Comparison of ENCODE assay signal across 19 cellular contexts in genomic region chr6:79894939-79895338, GRCh38. TPM values are rescaled to one million over a fixed set of nuclear protein-coding genes. Genes with fewer than 3 reads are reported as not detected.
DNase-seq lines count a peak whose midpoint lies in the region; ATAC-seq and TF ChIP-seq lines count a peak whose summit lies in the region.
"Had no signal": no experiment of that assay in that cellular context is flagged by ENCODE, and none has a peak within 500 bp of the region (broad histone marks: within the 10 kb centered on the region; RNA-seq: fewer than 3 reads in every experiment).

No MANE protein-coding gene starts in this region.

- H3F3A ChIP-seq in PC-3 (ENCODE audit: low read length, unreplicated experiment) = no peaks in the 10 kb centered on the region

- peak overlapping the region; percentile 71 for H3K27ac ChIP-seq in PC-3 (ENCODE audit: low read length)
- no peak overlapping the region for H3K27ac ChIP-seq in suprapubic skin
- H3K27ac ChIP-seq in upper lobe of right lung = no peak overlapping the region
- H3K27ac ChIP-seq: left lung, Peyer's patch, SJSA1 had no signal

- no peaks in the 10 kb centered on the region for H4K20me1 ChIP-seq in PC-3 (ENCODE audit: low read length)

- no peaks in the 10 kb centered on the region for H3K36me3 ChIP-seq in PC-3 (ENCODE audit: low read depth, low read length)
- no peaks in the 10 kb centered on the region for H3K36me3 ChIP-seq in suprapubic skin
- H3K36me3 ChIP-seq in upper lobe of right lung = no peaks in the 10 kb centered on the region
- H3K36me3 ChIP-seq: left lung, Peyer's patch, SJSA1 had no signal

- intact Hi-C loops in PC-3 (cut with micrococcal nuclease) = loop anchor here (2.0 kb wide), 1 partner anchor 52 kb away; the partner anchor contains the start of gene ELOVL4
- intact Hi-C loops in upper lobe of right lung (cut with DNase I) = no loop called here

- no peak overlapping the region for H3K9ac ChIP-seq in PC-3 (ENCODE audit: low read length)

- POLR2A ChIA-PET in PC-3 (lab: Charles Lee; ENCODE audit: unreplicated experiment) = no interaction called here

- no peak overlapping the region for H2AFZ ChIP-seq in PC-3 (ENCODE audit: low read length)

- BruUV-seq in PC-3 (replicated peaks; lab: Mats Ljungman, UMichigan) = no TSS peak

- WGBS in suprapubic skin = 24% methylated on average over 1 of the region's 1 CpG

- ATAC-seq in PC-3 (peak; percentile 13; the same call in 1 of the 2 replicates), esophagus mucosa (peak; percentile 69), upper lobe of right lung (no peak)
- ATAC-seq: activated CD4-positive, alpha-beta T cell treated with anti-CD3 and anti-CD28 coated beads for 36 hours; activated T-cell treated with anti-CD3 and anti-CD28 coated beads, Interleukin-2, amount 50 U/mL, for 4 hours; left lung had no signal

- TF ChIP-seq CTCF in PC-3 (conservative IDR thresholded peaks at IDR 0.05; ENCODE audit: low read depth, low read length) = no peak
- TF ChIP-seq CTCF in suprapubic skin (IDR thresholded peaks at IDR 0.05) = no peak
- TF ChIP-seq CTCF in upper lobe of right lung (IDR thresholded peaks at IDR 0.05) = no peak

- H3K9me3 ChIP-seq in PC-3 (ENCODE audit: low read length) (no peaks in the 10 kb centered on the region), suprapubic skin (no peaks in the 10 kb centered on the region), upper lobe of right lung (no peaks in the 10 kb centered on the region)
- H3K9me3 ChIP-seq: Peyer's patch, SJSA1 had no signal

- TF ChIP-seq POLR2A in suprapubic skin (IDR thresholded peaks at IDR 0.05) = no peak

- H3K4me3 ChIP-seq in PC-3 (ENCODE audit: low read length) (no peak overlapping the region), suprapubic skin (no peak overlapping the region), upper lobe of right lung (no peak overlapping the region)
- H3K4me3 ChIP-seq: left lung, Peyer's patch, SJSA1 had no signal

- H3K27me3 ChIP-seq in PC-3 (ENCODE audit: low read length) (no peaks in the 10 kb centered on the region), suprapubic skin (no peaks in the 10 kb centered on the region), upper lobe of right lung (no peaks in the 10 kb centered on the region)
- H3K27me3 ChIP-seq: left lung, Peyer's patch, SJSA1 had no signal

- CTCF ChIA-PET in PC-3 (lab: Charles Lee) = no interaction called here

- H3K4me2 ChIP-seq in PC-3 (ENCODE audit: low read length) = peak overlapping the region; percentile 72

- DNase-seq in EH (ENCODE audit: low read depth) (peak; percentile 39), PC-3 (peak; percentile 59), renal cortical epithelial cell (ENCODE audit: low read depth) (peak; percentile 36), T-helper 1 cell (no peak), suprapubic skin (ENCODE audit: low spot score in 2 of 2) (no peak), upper lobe of right lung (no peak)
- DNase-seq: activated CD4-positive, alpha-beta T cell treated with anti-CD3 and anti-CD28 coated beads for 36 hours; activated T-cell treated with anti-CD3 and anti-CD28 coated beads, Interleukin-2, amount 50 U/mL, for 4 hours; C1 segment of cervical spinal cord; immature natural killer cell; left lung; naive B cell; NCI-H1417; NCI-H510A treated with DMSO at 0.1 percent for 48 hours; Peyer's patch; small intestine; stimulated activated CD4-positive, alpha-beta T cell treated with anti-CD3 and anti-CD28 coated beads, Interleukin-2, amount 100 ng/mL, for 24 hours had no signal

- H3K79me2 ChIP-seq in PC-3 (ENCODE audit: low read length) = no peaks in the 10 kb centered on the region

- H3K9me2 ChIP-seq in PC-3 (replicated peaks; ENCODE audit: low read length) = no peaks in the 10 kb centered on the region

- H3K4me1 ChIP-seq in PC-3 (ENCODE audit: insufficient read depth, low read length) (peaks cover 22% of the 10 kb centered on the region), suprapubic skin (peaks cover 11% of the 10 kb centered on the region), upper lobe of right lung (no peaks in the 10 kb centered on the region)
- H3K4me1 ChIP-seq: left lung, Peyer's patch, SJSA1 had no signal

- no peak for TF ChIP-seq EP300 in suprapubic skin (IDR thresholded peaks at IDR 0.05)

RNA-seq across cellular contexts. Expression of gene ELOVL4, which starts 52.4 kb away (rescaled TPM):
- total RNA-seq in PC-3 (2014; rRNA removed) (1.1 and 1.6 TPM in 2 replicates), esophagus mucosa (6.8 TPM), renal cortical epithelial cell (1.4 TPM in 2 replicates), suprapubic skin (100 to 1,000 TPM in 1 of 4 donors, 10 to 100 TPM in 2, 1 to 10 TPM in 1; 8.7 to 111 (median 49.8) TPM), upper lobe of right lung (0.17 TPM)

Comparison
In these comparisons a context has a peak if more than half of its experiments do, and no peak if none do; other contexts are left out.
1. DNase-seq: peak in EH (single experiment), PC-3 (single experiment) and renal cortical epithelial cell (single experiment); none in T-helper 1 cell (0 of 5), suprapubic skin (0 of 2) and upper lobe of right lung (single experiment).